ENCODE assay signal across 8 cellular contexts in the genomic region with DNA sequence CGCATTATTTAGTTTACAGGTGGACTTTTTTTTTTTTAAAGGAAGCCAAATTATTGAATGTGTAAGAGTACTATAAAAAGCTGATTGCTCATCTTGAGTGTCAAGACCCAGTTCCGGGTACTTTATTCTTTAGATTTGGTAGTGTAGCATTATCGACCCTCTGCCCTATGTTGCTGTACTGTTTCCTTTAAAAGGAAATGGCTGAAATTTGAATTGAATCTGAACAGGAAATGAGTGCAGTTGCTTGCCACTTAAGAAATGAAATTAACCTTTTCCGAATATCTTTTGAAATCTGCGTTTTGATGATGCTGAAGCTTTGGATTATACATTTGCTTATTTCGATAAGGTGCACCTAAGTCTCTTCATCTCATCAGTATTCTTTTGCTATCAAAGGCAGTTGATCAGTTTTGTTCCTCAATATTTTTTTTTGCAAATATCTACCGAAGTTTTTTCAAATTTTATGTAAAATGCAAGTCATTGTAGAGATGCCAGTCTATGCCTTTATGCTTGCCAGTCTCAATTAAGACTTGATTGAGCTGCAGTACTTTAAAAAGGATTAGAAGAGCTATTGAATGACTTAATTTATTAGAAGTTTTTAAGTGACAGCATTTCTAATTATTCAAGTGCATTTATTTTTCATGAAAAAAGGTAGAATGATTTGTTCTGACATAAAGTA. TPM values are rescaled to one million over a fixed set of nuclear protein-coding genes. Genes with fewer than 3 reads are reported as not detected.
DNase-seq lines count a peak whose midpoint lies in the region; ATAC-seq and TF ChIP-seq lines count a peak whose summit lies in the region.

No MANE protein-coding gene starts in this region.

- no TSS peak for BruUV-seq in PC-9 (replicated peaks; lab: Mats Ljungman, UMichigan)

- WGBS in prostate gland: 18% methylated on average over 7 of the region's 7 CpGs

- no peak for TF ChIP-seq CTCF in GM06990 (IDR thresholded peaks at IDR 0.05; ENCODE audit: insufficient read depth, low read length, poor library complexity, severe bottlenecking)
- no peak for TF ChIP-seq CTCF in PC-9 (conservative IDR thresholded peaks at IDR 0.05)
- TF ChIP-seq CTCF in epithelial cell of esophagus (IDR thresholded peaks at IDR 0.05; ENCODE audit: insufficient read depth, low read depth, low read length, missing control alignments): no peak
- no peak for TF ChIP-seq CTCF in prostate gland (IDR thresholded peaks at IDR 0.05)

- ATAC-seq in GM19455 (IDR thresholded peaks at IDR 0.05; ENCODE audit: unreplicated experiment): no peak

- H3K9me2 ChIP-seq in PC-9 (ENCODE audit: insufficient read depth): no peaks in the 10 kb centered on the region

- POLR2A ChIA-PET in PC-9 (lab: Charles Lee; ENCODE audit: unreplicated experiment): no interaction called here

- peak overlapping the region; percentile 98 for H3K4me2 ChIP-seq in PC-9

- peak overlapping the region; percentile 81 for H3K4me3 ChIP-seq in GM06990 (replicated peaks; ENCODE audit: low read depth, low read length)
- H3K4me3 ChIP-seq in PC-9: peak overlapping the region; percentile 78
- H3K4me3 ChIP-seq in epithelial cell of esophagus (ENCODE audit: low read length): peak overlapping the region; percentile 67
- H3K4me3 ChIP-seq in prostate gland: peak overlapping the region; percentile 99 to 100

- intact Hi-C loops in PC-9 (cut with micrococcal nuclease; ENCODE audit: unreplicated experiment): no loop called here
- intact Hi-C loops in prostate gland (cut with DNase I): no loop called here

- peaks cover 27% of the 10 kb centered on the region for H3K4me1 ChIP-seq in PC-9 (replicated peaks; ENCODE audit: insufficient read depth)
- H3K4me1 ChIP-seq in prostate gland (replicated peaks): peaks cover 10% of the 10 kb centered on the region

- no peaks in the 10 kb centered on the region for H3K9me3 ChIP-seq in PC-9 (ENCODE audit: insufficient read depth, low read depth)
- no peaks in the 10 kb centered on the region for H3K9me3 ChIP-seq in prostate gland

- CTCF ChIA-PET in PC-9 (lab: Charles Lee): interaction anchor here (0.5 kb wide), 1 partner anchor 590 kb away, joined by 5 read pairs; no protein-coding TSS in a partner anchor

- no peaks in the 10 kb centered on the region for H3K36me3 ChIP-seq in GM06990 (ENCODE audit: control insufficient read depth, insufficient read depth, low read length)
- H3K36me3 ChIP-seq in PC-9 (ENCODE audit: low read depth): peaks cover 18% of the 10 kb centered on the region
- H3K36me3 ChIP-seq in prostate gland: no peaks in the 10 kb centered on the region

- H3F3A ChIP-seq in PC-9 (ENCODE audit: insufficient read depth, low read depth): peaks cover 39% of the 10 kb centered on the region

- TF ChIP-seq POLR2A in prostate gland (IDR thresholded peaks at IDR 0.05): no peak

- peaks cover 55% of the 10 kb centered on the region for H4K20me1 ChIP-seq in PC-9 (ENCODE audit: insufficient read depth)

- no peak overlapping the region for H2AFZ ChIP-seq in PC-9

- peak overlapping the region; percentile 62 for H3K27ac ChIP-seq in PC-9
- peak overlapping the region; percentile 100 for H3K27ac ChIP-seq in prostate gland

- H3K27me3 ChIP-seq in GM06990 (replicated peaks; ENCODE audit: control insufficient read depth, insufficient read depth, low read length) (no peaks in the 10 kb centered on the region), PC-9 (ENCODE audit: insufficient read depth, low read depth) (no peaks in the 10 kb centered on the region), prostate gland (replicated peaks; ENCODE audit: insufficient read depth) (no peaks in the 10 kb centered on the region)

- peaks cover 84% of the 10 kb centered on the region for H3K79me2 ChIP-seq in PC-9 (ENCODE audit: low read depth)

- no peak for DNase-seq in GM06990 (ENCODE audit: extremely low read depth, insufficient read length)
- no peak for DNase-seq in PC-9
- DNase-seq in epithelial cell of esophagus (ENCODE audit: low read depth): no peak
- no peak for DNase-seq in prostate gland (ENCODE audit: low spot score)
- no peak for DNase-seq in NCI-H1694 treated with DMSO at 0.1 percent for 48 hours (lab: John Stamatoyannopoulos, UW)
- DNase-seq in medulla oblongata (ENCODE audit: extremely low spot score): no peak
- no peak for DNase-seq in OCI-M2 (lab: John Stamatoyannopoulos, UW; ENCODE audit: unreplicated experiment)

RNA-seq across cellular contexts. Expression of a gene that starts 1.8 kb away (rescaled TPM):
- total RNA-seq in PC-9 (2021): 51.4 and 59.6 TPM in 2 replicates
- total RNA-seq in prostate gland: 10 to 100 TPM; 34.8 to 71.7 TPM

RNA-seq across cellular contexts. Expression of a gene that starts 11.8 kb away (rescaled TPM):
- total RNA-seq in PC-9 (2021) (6.3 and 8.0 TPM in 2 replicates), prostate gland (1 to 10 TPM; 6.4 to 7.1 TPM)

RNA-seq across cellular contexts. Expression of a gene that starts 11.9 kb away (rescaled TPM):
- total RNA-seq in PC-9 (2021) (110 and 115 TPM in 2 replicates), prostate gland (10 to 100 TPM; 49.4 to 56.4 TPM)

RNA-seq across cellular contexts. Expression of a gene that starts 45.1 kb away (rescaled TPM):
- 18.0 and 24.2 TPM in 2 replicates for total RNA-seq in PC-9 (2021)
- total RNA-seq in prostate gland: 1 to 10 TPM; 8.0 to 8.2 TPM

RNA-seq across cellular contexts. Expression of a gene that starts 54.8 kb away (rescaled TPM):
- total RNA-seq in PC-9 (2021) (9.6 and 10.9 TPM in 2 replicates), prostate gland (10 to 100 TPM in 1 of 2 donors, 1 to 10 TPM in 1; 7.8 to 10.2 TPM)
